ENCODE assay signal across 11 cellular contexts in the genomic region with DNA sequence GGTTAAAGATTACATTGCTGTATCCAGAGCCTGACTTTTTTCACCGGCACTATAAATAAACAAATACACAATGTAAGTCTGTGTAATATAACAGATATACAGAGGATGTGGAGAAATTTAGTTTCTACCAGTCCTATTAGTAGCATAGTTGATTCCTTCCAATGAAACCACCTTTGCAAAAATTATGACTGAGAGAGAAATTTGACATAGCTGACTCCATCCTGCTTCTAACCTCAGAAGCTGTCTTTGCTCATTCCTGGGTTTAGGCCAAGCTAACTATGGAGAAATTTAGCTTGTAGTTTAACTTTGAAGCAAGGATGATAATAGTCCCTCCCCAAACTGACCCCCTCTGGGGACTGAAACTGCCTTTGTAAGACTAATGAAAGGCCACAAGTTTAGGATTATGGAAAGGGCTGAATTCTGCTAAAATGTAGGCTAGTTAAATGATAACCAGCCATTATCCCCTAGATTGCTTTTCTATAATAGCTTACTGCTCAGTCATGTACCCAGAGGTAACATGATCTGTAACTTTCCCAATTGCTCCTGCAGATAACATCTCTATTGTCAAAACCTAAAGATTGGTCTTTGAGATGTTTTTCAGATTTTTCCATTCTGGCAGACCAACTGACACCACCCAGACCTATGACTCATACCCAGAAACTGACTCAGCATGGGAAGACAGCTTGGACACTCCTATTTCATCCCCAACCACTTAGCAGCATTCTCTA.
DNase-seq lines count a peak whose midpoint lies in the region; TF ChIP-seq lines count a peak whose summit lies in the region.
"Had no signal": no experiment of that assay in that cellular context is flagged by ENCODE, and none has a peak within 500 bp of the region (broad histone marks: within the 10 kb centered on the region; RNA-seq: fewer than 3 reads in every experiment).

No MANE protein-coding gene starts in this region.

- H3K9ac ChIP-seq in endodermal cell (ENCODE audit: extremely low read depth, low read length, poor library complexity, severe bottlenecking) = no peak overlapping the region

- H3K9me3 Mint-ChIP-seq in T-helper 2 cell treated with Interferon-gamma antibody and Interleukin-4, amounts not matched to agents 5 μg/mL and 100 μg/mL, for 36 hours = peaks cover 22% of the 10 kb centered on the region
- H3K9me3 Mint-ChIP-seq in endodermal cell = peaks cover 52% of the 10 kb centered on the region

- no peak overlapping the region for H3K4me3 ChIP-seq in A673 (ENCODE audit: low read depth, low read length, poor library complexity, severe bottlenecking)
- no peak overlapping the region for H3K4me3 ChIP-seq in HEK293 (ENCODE audit: low read depth, low read length)
- H3K4me3 ChIP-seq in endodermal cell (ENCODE audit: low read length) = no peak overlapping the region

- intact Hi-C loops in A673 (cut with micrococcal nuclease; ENCODE audit: unreplicated experiment) = no loop called here

- H3K27me3 Mint-ChIP-seq in T-helper 2 cell treated with Interferon-gamma antibody and Interleukin-4, amounts not matched to agents 5 μg/mL and 100 μg/mL, for 36 hours (ENCODE audit: low read depth) = no peaks in the 10 kb centered on the region
- peaks cover 1% of the 10 kb centered on the region for H3K27me3 Mint-ChIP-seq in endodermal cell (ENCODE audit: insufficient read depth)
- H3K27me3 Mint-ChIP-seq: CD4-positive, alpha-beta memory T cell had no signal

- DNase-seq in A673 (ENCODE audit: low spot score) (peak; percentile 50), fibroblast of the conjunctiva (ENCODE audit: low read depth) (peak; percentile 83), endodermal cell (no peak), SIG-M5 (lab: John Stamatoyannopoulos, UW) (no peak), mesenteric fat pad (ENCODE audit: low spot score) (no peak)
- DNase-seq in T-helper 2 cell treated with Interferon-gamma antibody and Interleukin-4, amounts not matched to agents 5 μg/mL and 100 μg/mL, for 36 hours (ENCODE audit: low spot score) = peak; percentile 15
- DNase-seq in activated CD4-positive, alpha-beta T cell treated with anti-CD3 and anti-CD28 coated beads for 1 hour = no peak
- DNase-seq: CD4-positive, alpha-beta memory T cell; WERI-Rb-1 had no signal

- POLR2A ChIA-PET in A673 (lab: Charles Lee; ENCODE audit: low non-redundant PET) (no interaction called here), HEK293 (lab: Yijun Ruan, JAX) (interaction anchor here (0.6 kb wide), 1 partner anchor 895 kb away, joined by 8 read pairs; no protein-coding TSS in a partner anchor)

- no peak overlapping the region for H3K4me3 Mint-ChIP-seq in T-helper 2 cell treated with Interferon-gamma antibody and Interleukin-4, amounts not matched to agents 5 μg/mL and 100 μg/mL, for 36 hours
- no peak overlapping the region for H3K4me3 Mint-ChIP-seq in endodermal cell
- H3K4me3 Mint-ChIP-seq: nephron had no signal

- H3K9me3 ChIP-seq in A673 (ENCODE audit: low read depth, low read length, poor library complexity, severe bottlenecking) (peaks cover 9% of the 10 kb centered on the region), HEK293 (ENCODE audit: control insufficient read depth, insufficient read depth, low read depth, low read length) (no peaks in the 10 kb centered on the region), endodermal cell (ENCODE audit: control insufficient read depth, low read length) (peaks cover 24% of the 10 kb centered on the region)

- no TSS peak for BruUV-seq in A673 (replicated peaks; lab: Mats Ljungman, UMichigan)

- no peak overlapping the region for H3K27ac Mint-ChIP-seq in T-helper 2 cell treated with Interferon-gamma antibody and Interleukin-4, amounts not matched to agents 5 μg/mL and 100 μg/mL, for 36 hours
- no peak overlapping the region for H3K27ac Mint-ChIP-seq in endodermal cell
- H3K27ac Mint-ChIP-seq: nephron had no signal

- H3K4me1 ChIP-seq in A673 (ENCODE audit: insufficient read depth, low read length, poor library complexity, severe bottlenecking) (no peaks in the 10 kb centered on the region), HEK293 (ENCODE audit: control insufficient read depth, insufficient read depth, low read length) (peaks cover 3% of the 10 kb centered on the region; the same call in 1 of the 2 replicates), endodermal cell (ENCODE audit: control insufficient read depth, insufficient read depth, low read length) (no peaks in the 10 kb centered on the region)

- WGBS in endodermal cell (ENCODE audit: insufficient coverage in 1 of 2, insufficient read length in 1 of 2), 2 experiments = no CpG with 5 or more reads among the region's 1 CpG

- TF ChIP-seq CTCF in A673 (conservative IDR thresholded peaks at IDR 0.05; ENCODE audit: low read depth, low read length) (no peak), HEK293 (tag by site-specific recombination; IDR thresholded peaks at IDR 0.05) (no peak), endodermal cell (conservative IDR thresholded peaks at IDR 0.05) (no peak)

- H3K27ac ChIP-seq in A673 (ENCODE audit: low read depth, low read length, poor library complexity, severe bottlenecking) (no peak overlapping the region), HEK293 (ENCODE audit: extremely low read depth, low read depth, low read length) (no peak overlapping the region; the same call in 1 of the 2 replicates), endodermal cell (ENCODE audit: low read depth, low read length) (no peak overlapping the region)
- H3K27ac ChIP-seq: WERI-Rb-1 had no signal

- H3K36me3 Mint-ChIP-seq in T-helper 2 cell treated with Interferon-gamma antibody and Interleukin-4, amounts not matched to agents 5 μg/mL and 100 μg/mL, for 36 hours (ENCODE audit: low read depth) = peaks cover 26% of the 10 kb centered on the region
- H3K36me3 Mint-ChIP-seq in endodermal cell (ENCODE audit: low read depth) = peaks cover 26% of the 10 kb centered on the region

- peaks cover 6% of the 10 kb centered on the region for H3K4me1 Mint-ChIP-seq in T-helper 2 cell treated with Interferon-gamma antibody and Interleukin-4, amounts not matched to agents 5 μg/mL and 100 μg/mL, for 36 hours (ENCODE audit: low read depth)
- no peaks in the 10 kb centered on the region for H3K4me1 Mint-ChIP-seq in endodermal cell
- H3K4me1 Mint-ChIP-seq: nephron had no signal

- no peaks in the 10 kb centered on the region for H3K36me3 ChIP-seq in A673 (ENCODE audit: insufficient read depth, low read length, poor library complexity, severe bottlenecking)
- H3K36me3 ChIP-seq in HEK293 (ENCODE audit: control insufficient read depth in 2 of 2, insufficient read depth in 1 of 2, low read length in 2 of 2) = no peaks in the 10 kb centered on the region
- H3K36me3 ChIP-seq in endodermal cell (ENCODE audit: control insufficient read depth, insufficient read depth, low read length) = no peaks in the 10 kb centered on the region
- H3K36me3 ChIP-seq: WERI-Rb-1 had no signal

- H3K27me3 ChIP-seq in A673 (replicated peaks; ENCODE audit: insufficient read depth, low read depth, low read length, poor library complexity) = no peaks in the 10 kb centered on the region
- no peaks in the 10 kb centered on the region for H3K27me3 ChIP-seq in endodermal cell (ENCODE audit: control insufficient read depth, insufficient read depth, low read length, poor library complexity, severe bottlenecking)

- CTCF ChIA-PET in A673 (lab: Charles Lee) (no interaction called here), HEK293 (lab: Yijun Ruan, JAX) (interaction anchor here (0.6 to 2.0 kb wide), 6 partner anchors 9 to 201 kb away, joined by 3 to 5 read pairs (median 3); no protein-coding TSS in a partner anchor)

TF ChIP-seq in HEK293, 187 proteins besides CTCF, POLR2A, EP300 and RAD21 (continues in another document):
- TF ChIP-seq KLF10 (tag by site-specific recombination; IDR thresholded peaks at IDR 0.05) = no peak
- TF ChIP-seq ZNF426 (tag by site-specific recombination; IDR thresholded peaks at IDR 0.05) = no peak
- TF ChIP-seq SCRT2 (tag by site-specific recombination; IDR thresholded peaks at IDR 0.05) = no peak
- TF ChIP-seq ZNF175 (tag by site-specific recombination; IDR thresholded peaks at IDR 0.05) = no peak
- no peak for TF ChIP-seq ZNF394 (tag by site-specific recombination; IDR thresholded peaks at IDR 0.05; ENCODE audit: borderline replicate concordance)
- TF ChIP-seq HOXC10 (CRISPR knock-in tag; IDR thresholded peaks at IDR 0.05) = no peak
- TF ChIP-seq ZFP69B (tag by site-specific recombination; IDR thresholded peaks at IDR 0.05) = no peak
- TF ChIP-seq ZNF514 (tag by site-specific recombination; IDR thresholded peaks at IDR 0.05) = no peak
- TF ChIP-seq ZNF692 (tag by site-specific recombination; IDR thresholded peaks at IDR 0.05) = 0 out of 2 replicates have a peak, but pooled peaks have one; percentile 32
- no peak for TF ChIP-seq ZFP41 (tag by site-specific recombination; IDR thresholded peaks at IDR 0.05; ENCODE audit: borderline replicate concordance)
- TF ChIP-seq ZNF830 (tag by site-specific recombination; IDR thresholded peaks at IDR 0.05; ENCODE audit: low read depth) = no peak
- no peak for TF ChIP-seq ZBTB1 (tag by site-specific recombination; IDR thresholded peaks at IDR 0.05)
- no peak for TF ChIP-seq IKZF3 (tag by site-specific recombination; IDR thresholded peaks at IDR 0.05)
- no peak for TF ChIP-seq ZNF112 (tag by site-specific recombination; IDR thresholded peaks at IDR 0.05)

Comparison
In these comparisons a context has a peak if more than half of its experiments do, and no peak if none do; other contexts are left out.
1. DNase-seq: peak in A673 (single experiment), T-helper 2 cell treated with Interferon-gamma antibody and Interleukin-4, amounts not matched to agents 5 μg/mL and 100 μg/mL, for 36 hours (single experiment) and fibroblast of the conjunctiva (single experiment); none in endodermal cell (single experiment), activated CD4-positive, alpha-beta T cell treated with anti-CD3 and anti-CD28 coated beads for 1 hour (single experiment), SIG-M5 (single experiment) and mesenteric fat pad (single experiment).